In the genomic region with DNA sequence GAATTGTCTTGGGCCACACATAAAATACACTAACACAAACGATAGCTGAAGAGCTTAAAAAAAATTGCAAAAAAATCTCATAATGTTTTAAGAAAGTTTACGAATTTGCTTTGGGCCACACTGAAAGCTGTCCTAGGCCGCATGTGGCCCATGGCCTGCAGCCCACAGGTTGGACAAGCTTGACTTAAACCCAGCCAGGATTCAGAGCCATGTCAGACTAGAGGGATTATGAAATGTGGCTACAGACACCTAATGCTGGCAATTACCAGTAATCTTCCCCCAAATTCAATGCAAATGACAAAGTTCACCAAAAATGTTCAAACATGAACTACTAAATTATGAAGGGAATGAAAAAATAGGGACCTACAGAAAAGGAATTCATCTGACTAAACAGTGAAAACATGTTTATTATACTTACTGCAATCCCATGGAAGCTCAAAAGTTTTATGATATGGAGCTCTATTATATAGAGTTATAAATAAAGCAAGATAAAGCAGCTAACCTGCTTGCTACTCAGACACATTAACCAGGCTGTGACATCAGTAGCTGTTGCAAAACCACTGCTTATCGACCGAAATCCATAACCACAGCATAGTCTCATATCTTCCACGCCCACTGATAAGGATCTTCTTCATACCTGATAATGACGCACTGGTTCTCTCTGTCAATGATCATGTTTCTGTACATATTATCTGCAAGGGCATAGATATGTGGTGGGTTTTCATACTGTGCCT, we compare ENCODE assay signal across 1 cellular context.
A peak's percentile ranks its signal among the peaks of the same experiment; 100 is the strongest.
TF ChIP-seq lines count a peak whose summit lies in the region.

No MANE protein-coding gene starts in this region.

TF ChIP-seq in GM12878, 131 proteins besides CTCF, POLR2A, EP300 and RAD21 (continued from another document):
- TF ChIP-seq RUNX3 (IDR thresholded peaks at IDR 0.05; ENCODE audit: low read length) (peak; percentile 14; the same call in 1 of the 2 replicates), ZNF384 (IDR thresholded peaks at IDR 0.05; ENCODE audit: borderline replicate concordance, low read depth, low read length) (no peak), BCL11A (IDR thresholded peaks at IDR 0.05; ENCODE audit: low read depth, low read length) (peak; percentile 71), FOXK2 (IDR thresholded peaks at IDR 0.05) (no peak), WRNIP1 (IDR thresholded peaks at IDR 0.05; ENCODE audit: borderline replicate concordance, low read depth, low read length) (no peak), IKZF1 (conservative IDR thresholded peaks at IDR 0.05) (peak; percentile 48; the same call in 1 of the 2 replicates)
TF ChIP-seq in GM12878: peak in this region for 9.
